In genomic region chr19:57099199-57099661, GRCh38 we compare ENCODE assay signal across 9 cellular contexts. TPM values are rescaled to one million over a fixed set of nuclear protein-coding genes. Genes with fewer than 3 reads are reported as not detected.
DNase-seq lines count a peak whose midpoint lies in the region; ATAC-seq, FAIRE-seq and TF ChIP-seq lines count a peak whose summit lies in the region.
"Had no signal": no experiment of that assay in that cellular context is flagged by ENCODE, and none has a peak within 500 bp of the region (broad histone marks: within the 10 kb centered on the region; RNA-seq: fewer than 3 reads in every experiment).

No MANE protein-coding gene starts in this region.

- H3K79me2 ChIP-seq in Loucy (ENCODE audit: insufficient read depth, low read length) (no peaks in the 10 kb centered on the region), endothelial cell of umbilical vein (ENCODE audit: control insufficient read depth, insufficient read depth, low read length) (no peaks in the 10 kb centered on the region)

- H3K27ac ChIP-seq in endothelial cell of umbilical vein (ENCODE audit: insufficient read depth, low read depth, low read length) (no peak overlapping the region), thoracic aorta (no peak overlapping the region)

- H3K9me3 Mint-ChIP-seq in naive B cell: peaks cover 0 to 10% (median 2%) of the 10 kb centered on the region in 7 donors

- H2AFZ ChIP-seq in Loucy (ENCODE audit: low read length) (no peak overlapping the region), endothelial cell of umbilical vein (ENCODE audit: low read depth, low read length) (no peak overlapping the region)

- H3K4me3 ChIP-seq in Loucy (ENCODE audit: low read length, poor library complexity, severe bottlenecking) (no peak overlapping the region), endothelial cell of umbilical vein (replicated peaks in 1 of 3; ENCODE audit: insufficient read depth in 1 of 3, low read depth in 1 of 3, low read length in 3 of 3) (no peak overlapping the region), thoracic aorta (no peak overlapping the region)

- TF ChIP-seq CTCF in Loucy (conservative IDR thresholded peaks at IDR 0.05; ENCODE audit: low read length) (peak; percentile 68), endothelial cell of umbilical vein (IDR thresholded peaks at IDR 0.05; ENCODE audit: extremely low read depth in 1 of 2, insufficient read depth in 1 of 2, low read depth in 1 of 2, low read length in 2 of 2) (peak; percentile 67 to 74), thoracic aorta (IDR thresholded peaks at IDR 0.05) (peak; percentile 75)

- H3F3A ChIP-seq in Loucy (ENCODE audit: low read depth): no peaks in the 10 kb centered on the region

- H3K36me3 ChIP-seq in Loucy (ENCODE audit: insufficient read depth, low read length) (no peaks in the 10 kb centered on the region), endothelial cell of umbilical vein (ENCODE audit: control insufficient read depth in 2 of 2, extremely low read depth in 1 of 2, insufficient read depth in 2 of 2, low read length in 2 of 2) (no peaks in the 10 kb centered on the region), thoracic aorta (no peaks in the 10 kb centered on the region)

- intact Hi-C loops in endothelial cell of umbilical vein (cut with micrococcal nuclease): no loop called here

- dilution Hi-C loops in endothelial cell of umbilical vein (cut with MboI; ENCODE audit: extremely low pct_ligation_motif_present, low sequenced_read_pairs): no loop called here

- CTCF ChIA-PET in endothelial cell of umbilical vein (lab: Charles Lee): interaction anchor here (0.8 to 1.6 kb wide), 4 partner anchors 53 to 1033 kb away, joined by 3 to 8 read pairs (median 5); no protein-coding TSS in a partner anchor

- no peaks in the 10 kb centered on the region for H3K4me1 ChIP-seq in Loucy (ENCODE audit: insufficient read depth, low read length, poor library complexity, severe bottlenecking)
- H3K4me1 ChIP-seq in endothelial cell of umbilical vein (ENCODE audit: control insufficient read depth, extremely low read depth, insufficient read depth, low read length): no peaks in the 10 kb centered on the region
- peaks cover 0 to 7% of the 10 kb centered on the region in 2 donors for H3K4me1 ChIP-seq in thoracic aorta (ENCODE audit: control insufficient read depth in 1 of 2, low read depth in 2 of 2)

- H3K9me2 ChIP-seq in Loucy (replicated peaks; ENCODE audit: low read depth, low read length): no peaks in the 10 kb centered on the region

- no peak overlapping the region for H3K27ac Mint-ChIP-seq in naive B cell
- H3K27ac Mint-ChIP-seq: stimulated activated naive CD8-positive, alpha-beta T cell treated with anti-CD3 and anti-CD28 coated beads, Interleukin-15, Interleukin-2, amounts not matched to agents 100 ng/mL and 50 ng/mL, for 24 hours had no signal

- H3K4me2 ChIP-seq in Loucy (ENCODE audit: low read depth, low read length, poor library complexity, severe bottlenecking): no peak overlapping the region
- no peak overlapping the region for H3K4me2 ChIP-seq in endothelial cell of umbilical vein (ENCODE audit: insufficient read depth, low read length)

- POLR2A ChIA-PET in endothelial cell of umbilical vein (lab: Charles Lee): no interaction called here

- H3K9me3 ChIP-seq in Loucy (ENCODE audit: insufficient read depth, low read depth, low read length) (no peaks in the 10 kb centered on the region), endothelial cell of umbilical vein (replicated peaks; ENCODE audit: control insufficient read depth, insufficient read depth, low read length) (no peaks in the 10 kb centered on the region), thoracic aorta (no peaks in the 10 kb centered on the region)

- peaks cover 10 to 12% (median 11%) of the 10 kb centered on the region in 3 donors for H3K4me1 Mint-ChIP-seq in naive B cell

- TF ChIP-seq POLR2A in endothelial cell of umbilical vein (IDR thresholded peaks at IDR 0.05; ENCODE audit: low read depth, low read length): no peak

- DNase-seq in DMS53 treated with DMSO at 0.1 percent for 48 hours (lab: John Stamatoyannopoulos, UW; ENCODE audit: unreplicated experiment): peak; percentile 16
- DNase-seq in activated CD8-positive, alpha-beta memory T cell treated with anti-CD3 and anti-CD28 coated beads for 48 hours (ENCODE audit: low read depth in 2 of 3, low spot score in 2 of 3): peak; percentile 19 to 63 (median 27)
- no peak for DNase-seq in endothelial cell of umbilical vein (ENCODE audit: low read depth, low spot score)
- DNase-seq in naive B cell: peak; percentile 21
- DNase-seq in thoracic aorta (ENCODE audit: low spot score): no peak

- H3K9me1 ChIP-seq in endothelial cell of umbilical vein (replicated peaks; ENCODE audit: control insufficient read depth, extremely low read depth, insufficient read depth, low read length): no peaks in the 10 kb centered on the region

- no peak overlapping the region for H3K4me3 Mint-ChIP-seq in naive B cell
- H3K4me3 Mint-ChIP-seq: stimulated activated naive CD8-positive, alpha-beta T cell treated with anti-CD3 and anti-CD28 coated beads, Interleukin-15, Interleukin-2, amounts not matched to agents 100 ng/mL and 50 ng/mL, for 24 hours had no signal

- no TSS peak for BruUV-seq in endothelial cell of umbilical vein (replicated peaks; lab: Mats Ljungman, UMichigan)

- peaks cover 0 to 14% of the 10 kb centered on the region in 2 donors for H3K36me3 Mint-ChIP-seq in naive B cell

- H3K27me3 ChIP-seq in Loucy (ENCODE audit: insufficient read depth, low read length, poor library complexity, severe bottlenecking) (no peaks in the 10 kb centered on the region), endothelial cell of umbilical vein (ENCODE audit: control insufficient read depth in 2 of 2, insufficient read depth in 2 of 2, low read length in 2 of 2) (no peaks in the 10 kb centered on the region), thoracic aorta (replicated peaks; ENCODE audit: insufficient read depth) (no peaks in the 10 kb centered on the region)

- H3K9ac ChIP-seq in Loucy (ENCODE audit: low read depth, low read length, poor library complexity, severe bottlenecking) (no peak overlapping the region), endothelial cell of umbilical vein (replicated peaks; ENCODE audit: extremely low read depth, insufficient read depth, low read length) (no peak overlapping the region)

- FAIRE-seq in endothelial cell of umbilical vein (lab: Jason Lieb, UNC): no peak

- no peaks in the 10 kb centered on the region for H4K20me1 ChIP-seq in Loucy (ENCODE audit: insufficient read depth, low read length, poor library complexity, severe bottlenecking)
- H4K20me1 ChIP-seq in endothelial cell of umbilical vein (replicated peaks; ENCODE audit: control insufficient read depth, extremely low read depth, insufficient read depth, low read length): no peaks in the 10 kb centered on the region

- H3K27me3 Mint-ChIP-seq in naive B cell: peaks cover 16 to 31% (median 25%) of the 10 kb centered on the region in 3 donors

- no peak for ATAC-seq in naive B cell (ENCODE audit: low read depth in 2 of 2)
- no peak for ATAC-seq in thoracic aorta (ENCODE audit: insufficient number of reproducible peaks, low FRiP score, low read depth)
- ATAC-seq in HG02870 (IDR thresholded peaks at IDR 0.05; ENCODE audit: unreplicated experiment): no peak
- no peak for ATAC-seq in GM21447 (IDR thresholded peaks at IDR 0.05; ENCODE audit: unreplicated experiment)

TF ChIP-seq in endothelial cell of umbilical vein, 7 proteins besides CTCF, POLR2A, EP300 and RAD21:
- no peak for TF ChIP-seq FOS (IDR thresholded peaks at IDR 0.05; ENCODE audit: borderline replicate concordance, insufficient read depth, low read length)
- TF ChIP-seq MAX (IDR thresholded peaks at IDR 0.05; ENCODE audit: insufficient read depth, insufficient read length): no peak
- no peak for TF ChIP-seq GATA2 (IDR thresholded peaks at IDR 0.05; ENCODE audit: insufficient read depth, insufficient read length, low read depth, low read length)
- TF ChIP-seq POLR2AphosphoS5 (IDR thresholded peaks at IDR 0.05; ENCODE audit: insufficient read depth, low read depth, low read length): no peak
- no peak for TF ChIP-seq MYC (IDR thresholded peaks at IDR 0.05; ENCODE audit: low read depth, low read length)
- TF ChIP-seq EZH2 (IDR thresholded peaks at IDR 0.05; ENCODE audit: borderline replicate concordance, low read depth, low read length, severe bottlenecking): no peak
- no peak for TF ChIP-seq JUN (IDR thresholded peaks at IDR 0.05; ENCODE audit: borderline replicate concordance, insufficient read depth, insufficient read length, low read depth)

RNA-seq across cellular contexts. Expression of gene USP29, which starts 20.6 kb away (rescaled TPM):
- total RNA-seq in endothelial cell of umbilical vein: not detected in 2 replicates
- polyA plus RNA-seq in endothelial cell of umbilical vein: not detected in 2 replicates
- polyA plus RNA-seq in endothelial cell of umbilical vein (2011; cell fraction: cytosol; rRNA removed): not detected in 2 replicates
- not detected in 2 replicates for polyA plus RNA-seq in endothelial cell of umbilical vein (2011; cell fraction: nucleus; rRNA removed)
- polyA plus RNA-seq in endothelial cell of umbilical vein (2012): not detected in 2 replicates
- polyA minus RNA-seq in endothelial cell of umbilical vein: not detected in 2 replicates
- not detected for polyA minus RNA-seq in endothelial cell of umbilical vein (2011; cell fraction: cytosol; rRNA and poly(A)+ RNA removed)
- not detected in 2 replicates for polyA minus RNA-seq in endothelial cell of umbilical vein (2011; cell fraction: nucleus; rRNA and poly(A)+ RNA removed)
- polyA plus RNA-seq in naive B cell (ENCODE audit: low read depth in 6 of 6): not detected
- not detected for total RNA-seq in thoracic aorta

RNA-seq across cellular contexts. Expression of gene ZIM3, which starts 45.8 kb away (rescaled TPM):
- not detected in 2 replicates for total RNA-seq in endothelial cell of umbilical vein
- polyA plus RNA-seq in endothelial cell of umbilical vein: not detected in 2 replicates
- polyA plus RNA-seq in endothelial cell of umbilical vein (2011; cell fraction: cytosol; rRNA removed): not detected in 2 replicates
- polyA plus RNA-seq in endothelial cell of umbilical vein (2011; cell fraction: nucleus; rRNA removed): not detected in 2 replicates
- not detected in 2 replicates for polyA plus RNA-seq in endothelial cell of umbilical vein (2012)
- not detected in 2 replicates for polyA minus RNA-seq in endothelial cell of umbilical vein
- not detected for polyA minus RNA-seq in endothelial cell of umbilical vein (2011; cell fraction: cytosol; rRNA and poly(A)+ RNA removed)
- not detected in 2 replicates for polyA minus RNA-seq in endothelial cell of umbilical vein (2011; cell fraction: nucleus; rRNA and poly(A)+ RNA removed)
- polyA plus RNA-seq in naive B cell (ENCODE audit: low read depth in 6 of 6): not detected
- not detected for total RNA-seq in thoracic aorta

Comparison
In these comparisons a context has a peak if more than half of its experiments do, and no peak if none do; other contexts are left out.
1. DNase-seq: peak in DMS53 treated with DMSO at 0.1 percent for 48 hours (single experiment), activated CD8-positive, alpha-beta memory T cell treated with anti-CD3 and anti-CD28 coated beads for 48 hours (3 of 3) and naive B cell (single experiment); none in endothelial cell of umbilical vein (single experiment) and thoracic aorta (single experiment).
2. Peak in every context shown above with its lines, with median percentiles within 50 percentile points of each other: CTCF ChIP-seq.